Comparison of ENCODE assay signal across 13 cellular contexts in the genomic region with DNA sequence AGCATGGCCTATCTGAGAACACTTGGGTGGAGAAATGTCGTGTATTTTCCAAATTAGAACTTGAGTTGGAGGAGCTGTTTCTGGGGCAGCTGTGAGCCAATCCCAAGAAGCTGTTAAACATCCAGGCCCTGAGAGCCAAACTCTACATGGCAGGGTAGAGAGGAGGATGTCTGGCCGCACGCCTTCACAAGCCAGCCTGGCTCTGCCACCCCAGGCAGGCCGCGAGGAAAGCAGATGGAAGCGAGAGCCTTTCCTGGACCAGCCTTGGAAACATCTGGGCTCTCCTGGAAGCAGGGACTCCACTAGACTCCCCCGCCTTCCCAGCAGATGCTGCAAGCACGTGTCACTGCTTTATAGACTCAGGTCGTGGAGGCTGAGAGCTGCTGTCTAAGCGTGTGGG.
A peak's percentile ranks its signal among the peaks of the same experiment; 100 is the strongest.
DNase-seq lines count a peak whose midpoint lies in the region; ATAC-seq lines count a peak whose summit lies in the region.
"Had no signal": no experiment of that assay in that cellular context is flagged by ENCODE, and none has a peak within 500 bp of the region (broad histone marks: within the 10 kb centered on the region; RNA-seq: fewer than 3 reads in every experiment).

No MANE protein-coding gene starts in this region.

- intact Hi-C loops in left ventricle myocardium superior (cut with micrococcal nuclease): no loop called here

- peak; percentile 76 for ATAC-seq in left ventricle myocardium superior
- ATAC-seq in GM18873 (IDR thresholded peaks at IDR 0.05; ENCODE audit: low FRiP score, unreplicated experiment): no peak
- ATAC-seq in HG03039 (IDR thresholded peaks at IDR 0.05; ENCODE audit: unreplicated experiment): no peak

- peak overlapping the region; percentile 44 for H3K27ac ChIP-seq in angular gyrus (ENCODE audit: low read depth, low read length)
- H3K27ac ChIP-seq: KMS-11 had no signal

- peak; percentile 24 for DNase-seq in AG08395 (ENCODE audit: low spot score)
- peak; percentile 94 for DNase-seq in NCI-H1694 treated with DMSO at 0.1 percent for 48 hours (lab: John Stamatoyannopoulos, UW)
- DNase-seq in left ventricle myocardium superior: no peak
- DNase-seq in NCI-H1048 (lab: John Stamatoyannopoulos, UW): no peak
- DNase-seq in DMS79 (lab: John Stamatoyannopoulos, UW): no peak
- DNase-seq: C1 segment of cervical spinal cord, NCI-H1092 treated with DMSO at 0.1 percent for 48 hours, NCI-H526, SIG-M5 had no signal

Comparison
In these comparisons a context has a peak if more than half of its experiments do, and no peak if none do; other contexts are left out.
1. DNase-seq: peak in AG08395 (single experiment) and NCI-H1694 treated with DMSO at 0.1 percent for 48 hours (single experiment); none in left ventricle myocardium superior (single experiment), NCI-H1048 (single experiment) and DMS79 (single experiment).